Comparison of ENCODE assay signal across 35 cellular contexts in genomic region chr12:122590990-122591389, GRCh38.
A peak's percentile ranks its signal among the peaks of the same experiment; 100 is the strongest.
DNase-seq lines count a peak whose midpoint lies in the region; ATAC-seq, FAIRE-seq and TF ChIP-seq lines count a peak whose summit lies in the region.
"Had no signal": no experiment of that assay in that cellular context is flagged by ENCODE, and none has a peak within 500 bp of the region (broad histone marks: within the 10 kb centered on the region; RNA-seq: fewer than 3 reads in every experiment).

No MANE protein-coding gene starts in this region.

- in situ Hi-C loops in IMR-90 (cut with MboI; ENCODE audit: low sequenced_read_pairs) (loop anchor here (25.0 kb wide), 1 partner anchor 596 kb away; no protein-coding TSS in a partner anchor), K562 (cut with MboI) (no loop called here)

- H3K79me2 ChIP-seq in K562 (ENCODE audit: control insufficient read depth, insufficient read depth, low read length) (no peaks in the 10 kb centered on the region), GM23338 (replicated peaks; ENCODE audit: insufficient read depth) (no peaks in the 10 kb centered on the region)

- BruUV-seq in IMR-90 (replicated peaks; lab: Mats Ljungman, UMichigan) = no TSS peak
- BruUV-seq in K562 (replicated peaks; lab: Mats Ljungman, UMichigan) = no TSS peak

- H3K4me3 ChIP-seq in IMR-90 (ENCODE audit: insufficient read depth, low read depth, low read length) (no peak overlapping the region), K562 (no peak overlapping the region), GM23338 (no peak overlapping the region)
- H3K4me3 ChIP-seq: A549; BLaER1; BLaER1 treated with 17β-estradiol and CSF1 and Interleukin-3, amounts not matched to agents 10 nM and 100 nM had no signal

- intact Hi-C loops in IMR-90 (cut with micrococcal nuclease) (no loop called here), K562 (cut with micrococcal nuclease) (no loop called here)

- FAIRE-seq in K562 (lab: Jason Lieb, UNC) = no peak
- FAIRE-seq: A204.1, A549, D721Med had no signal

- no peak overlapping the region for H2AK9ac ChIP-seq in IMR-90 (replicated peaks; ENCODE audit: low read depth, low read length, poor library complexity)

- no peak overlapping the region for H3K4me3 Mint-ChIP-seq in nephron progenitor cell
- H3K4me3 Mint-ChIP-seq in natural killer cell treated with Interleukin-12 subunit alpha and Interleukin-12 subunit beta and Interleukin-15 and Interleukin-18, amount 100 ng/mL, for 72 hours = no peak overlapping the region
- no peak overlapping the region for H3K4me3 Mint-ChIP-seq in GM23338
- H3K4me3 Mint-ChIP-seq: B cell; CD14-positive monocyte; CD4-positive, alpha-beta memory T cell; CD4-positive, alpha-beta T cell; CD4-positive, CD25-positive, alpha-beta regulatory T cell; CD8-positive, alpha-beta memory T cell; CD8-positive, alpha-beta T cell had no signal

- no peak for ATAC-seq in IMR-90 (ENCODE audit: low read depth)
- no peak for ATAC-seq in K562
- ATAC-seq in natural killer cell treated with Interleukin-12 subunit alpha and Interleukin-12 subunit beta and Interleukin-15 and Interleukin-18, amount 100 ng/mL, for 72 hours = no peak
- no peak for ATAC-seq in GM23338
- ATAC-seq: A549; CD8-positive, alpha-beta T cell had no signal

- no peak overlapping the region for H4K5ac ChIP-seq in IMR-90 (ENCODE audit: low read depth, low read length)

- H4K20me1 ChIP-seq in IMR-90 (ENCODE audit: insufficient read depth, low read length) = no peaks in the 10 kb centered on the region
- no peaks in the 10 kb centered on the region for H4K20me1 ChIP-seq in K562 (replicated peaks; ENCODE audit: control insufficient read depth, insufficient read depth, low read length)
- H4K20me1 ChIP-seq in GM23338 (replicated peaks; ENCODE audit: insufficient read depth) = no peaks in the 10 kb centered on the region
- H4K20me1 ChIP-seq: BLaER1; BLaER1 treated with 17β-estradiol and CSF1 and Interleukin-3, amounts not matched to agents 10 nM and 100 nM had no signal

- H3K9me3 ChIP-seq in IMR-90 (ENCODE audit: control insufficient read depth, insufficient read depth, low read length) = no peaks in the 10 kb centered on the region
- H3K9me3 ChIP-seq in K562 (replicated peaks; ENCODE audit: control insufficient read depth, insufficient read depth, low read depth, low read length) = peaks cover 2% of the 10 kb centered on the region; the same call in 1 of the 2 replicates
- H3K9me3 ChIP-seq: A549; BE2C; BLaER1; BLaER1 treated with 17β-estradiol and CSF1 and Interleukin-3, amounts not matched to agents 10 nM and 100 nM; Caco-2 had no signal

- H3F3A ChIP-seq in GM23338 (replicated peaks; ENCODE audit: low read depth) = no peaks in the 10 kb centered on the region

- DNase-seq in IMR-90 (no peak), K562 (ENCODE audit: extremely low read depth in 1 of 4, low spot score in 3 of 4) (no peak), nephron progenitor cell (no peak), NCI-H510A (lab: John Stamatoyannopoulos, UW) (no peak), GM23338 (ENCODE audit: low spot score) (no peak)
- no peak for DNase-seq in natural killer cell treated with Interleukin-12 subunit alpha and Interleukin-12 subunit beta and Interleukin-15 and Interleukin-18, amount 100 ng/mL, for 72 hours (ENCODE audit: low spot score)
- DNase-seq: 8988T; ACHN; AML-193; BE2C; C1 segment of cervical spinal cord; Caco-2; Calu3; CD4-positive, alpha-beta memory T cell; CD4-positive, alpha-beta T cell; CD4-positive, CD25-positive, alpha-beta regulatory T cell; CD8-positive, alpha-beta memory T cell; CD8-positive, alpha-beta T cell; COR-L47; DMS 273 treated with DMSO at 0.1 percent for 48 hours; DMS153; DMS53; DMS79; DMS79 treated with DMSO at 0.1 percent for 48 hours; DND-41; EL had no signal

- no peak overlapping the region for H2BK5ac ChIP-seq in IMR-90 (ENCODE audit: low read depth, low read length, poor library complexity, severe bottlenecking)

- no peak overlapping the region for H3K14ac ChIP-seq in IMR-90 (replicated peaks; ENCODE audit: low read depth, low read length)

- H4K91ac ChIP-seq in IMR-90 (ENCODE audit: insufficient read depth, low read depth, low read length) = no peak overlapping the region

- H2BK20ac ChIP-seq in IMR-90 (ENCODE audit: low read depth, low read length) = no peak overlapping the region

- H3K4me1 Mint-ChIP-seq in nephron progenitor cell (no peaks in the 10 kb centered on the region), GM23338 (no peaks in the 10 kb centered on the region)
- no peaks in the 10 kb centered on the region for H3K4me1 Mint-ChIP-seq in natural killer cell treated with Interleukin-12 subunit alpha and Interleukin-12 subunit beta and Interleukin-15 and Interleukin-18, amount 100 ng/mL, for 72 hours (ENCODE audit: low read depth in 2 of 2)
- H3K4me1 Mint-ChIP-seq: B cell; CD14-positive monocyte; CD4-positive, alpha-beta memory T cell; CD4-positive, CD25-positive, alpha-beta regulatory T cell; CD8-positive, alpha-beta memory T cell had no signal

- no peaks in the 10 kb centered on the region for H3K4me1 ChIP-seq in IMR-90 (ENCODE audit: control insufficient read depth, insufficient read depth, low read length)
- no peaks in the 10 kb centered on the region; a peak in 1 of 5 replicates for H3K4me1 ChIP-seq in K562 (replicated peaks in 1 of 2; ENCODE audit: control insufficient read depth in 2 of 2, insufficient read depth in 2 of 2, low read length in 2 of 2)
- H3K4me1 ChIP-seq in GM23338 (ENCODE audit: insufficient read depth) = no peaks in the 10 kb centered on the region
- H3K4me1 ChIP-seq: A549; BE2C; BLaER1; BLaER1 treated with 17β-estradiol and CSF1 and Interleukin-3, amounts not matched to agents 10 nM and 100 nM; Caco-2 had no signal

- H3K27ac ChIP-seq in IMR-90 (ENCODE audit: insufficient read depth, low read length) = no peak overlapping the region
- no peak overlapping the region for H3K27ac ChIP-seq in K562 (ENCODE audit: extremely low read depth, low read depth, low read length)
- H3K27ac ChIP-seq in GM23338 (ENCODE audit: low read depth) = no peak overlapping the region
- H3K27ac ChIP-seq: 22Rv1; A549; BLaER1; BLaER1 treated with 17β-estradiol and CSF1 and Interleukin-3, amounts not matched to agents 10 nM and 100 nM; C4-2B had no signal

- TF ChIP-seq CTCF in IMR-90 (conservative IDR thresholded peaks at IDR 0.05; ENCODE audit: low read depth, low read length) (no peak), K562 (IDR thresholded peaks at IDR 0.05 in 2 of 3, conservative IDR thresholded peaks at IDR 0.05 in 1 of 3; ENCODE audit: insufficient read depth in 2 of 3, low read depth in 1 of 3, low read length in 3 of 3) (no peak), nephron progenitor cell (IDR thresholded peaks at IDR 0.05) (no peak), GM23338 (conservative IDR thresholded peaks at IDR 0.05; ENCODE audit: low read depth in 2 of 2) (no peak)

- peak overlapping the region; percentile 41 for H3K27ac Mint-ChIP-seq in nephron progenitor cell
- no peak overlapping the region for H3K27ac Mint-ChIP-seq in natural killer cell treated with Interleukin-12 subunit alpha and Interleukin-12 subunit beta and Interleukin-15 and Interleukin-18, amount 100 ng/mL, for 72 hours
- no peak overlapping the region for H3K27ac Mint-ChIP-seq in GM23338
- H3K27ac Mint-ChIP-seq: B cell; CD14-positive monocyte; CD4-positive, alpha-beta memory T cell; CD4-positive, alpha-beta T cell; CD4-positive, CD25-positive, alpha-beta regulatory T cell; CD8-positive, alpha-beta memory T cell; CD8-positive, alpha-beta T cell had no signal

- no peak overlapping the region for H4K8ac ChIP-seq in IMR-90 (ENCODE audit: low read depth in 2 of 2, low read length in 2 of 2)

- CTCF ChIA-PET in IMR-90 (lab: Yijun Ruan, JAX) = no interaction called here
- CTCF ChIA-PET in K562 (lab: Yijun Ruan, JAX; ENCODE audit: low intra/inter-chr PET ratio) = no interaction called here

- no peak overlapping the region for H3K23ac ChIP-seq in IMR-90 (ENCODE audit: low read depth, low read length)

- H3K56ac ChIP-seq in IMR-90 (ENCODE audit: extremely low read depth, insufficient read depth, low read length) = no peak overlapping the region

- H3K27me3 Mint-ChIP-seq in nephron progenitor cell (ENCODE audit: low read depth, poor library complexity) (no peaks in the 10 kb centered on the region), GM23338 (ENCODE audit: insufficient read depth, low read depth, poor library complexity) (no peaks in the 10 kb centered on the region)
- H3K27me3 Mint-ChIP-seq in natural killer cell treated with Interleukin-12 subunit alpha and Interleukin-12 subunit beta and Interleukin-15 and Interleukin-18, amount 100 ng/mL, for 72 hours = no peaks in the 10 kb centered on the region
- H3K27me3 Mint-ChIP-seq: B cell; CD4-positive, alpha-beta memory T cell; CD4-positive, alpha-beta T cell; CD4-positive, CD25-positive, alpha-beta regulatory T cell; CD8-positive, alpha-beta memory T cell had no signal

- no peaks in the 10 kb centered on the region for H3K9me2 ChIP-seq in GM23338 (ENCODE audit: insufficient read depth)

- no peak overlapping the region for H3K4ac ChIP-seq in IMR-90 (ENCODE audit: low read depth, low read length)

- no peaks in the 10 kb centered on the region for H3K79me1 ChIP-seq in IMR-90 (ENCODE audit: low read depth in 1 of 2, low read length in 2 of 2)

- H3K18ac ChIP-seq in IMR-90 (ENCODE audit: low read depth, low read length) = no peak overlapping the region

- H3K4me2 ChIP-seq in IMR-90 (ENCODE audit: low read depth, low read length) (no peak overlapping the region), K562 (ENCODE audit: insufficient read depth, low read length) (no peak overlapping the region), GM23338 (no peak overlapping the region)
- H3K4me2 ChIP-seq: A549; BLaER1; BLaER1 treated with 17β-estradiol and CSF1 and Interleukin-3, amounts not matched to agents 10 nM and 100 nM had no signal

- H3K9me3 Mint-ChIP-seq in nephron progenitor cell (no peaks in the 10 kb centered on the region), GM23338 (no peaks in the 10 kb centered on the region)
- no peaks in the 10 kb centered on the region for H3K9me3 Mint-ChIP-seq in natural killer cell treated with Interleukin-12 subunit alpha and Interleukin-12 subunit beta and Interleukin-15 and Interleukin-18, amount 100 ng/mL, for 72 hours
- H3K9me3 Mint-ChIP-seq: CD14-positive monocyte; CD4-positive, alpha-beta memory T cell; CD4-positive, alpha-beta T cell; CD4-positive, CD25-positive, alpha-beta regulatory T cell; CD8-positive, alpha-beta memory T cell; CD8-positive, alpha-beta T cell had no signal

- no peak for TF ChIP-seq EP300 in K562 (IDR thresholded peaks at IDR 0.05; ENCODE audit: low read length)

- H3K27me3 ChIP-seq in IMR-90 (ENCODE audit: control insufficient read depth, insufficient read depth, low read length) (no peaks in the 10 kb centered on the region), K562 (ENCODE audit: control insufficient read depth in 2 of 2, insufficient read depth in 2 of 2, low read length in 2 of 2) (no peaks in the 10 kb centered on the region), GM23338 (ENCODE audit: insufficient read depth) (no peaks in the 10 kb centered on the region)
- H3K27me3 ChIP-seq: BE2C; BLaER1; BLaER1 treated with 17β-estradiol and CSF1 and Interleukin-3, amounts not matched to agents 10 nM and 100 nM had no signal

- TF ChIP-seq RAD21 in IMR-90 (IDR thresholded peaks at IDR 0.05; ENCODE audit: low read length) (no peak), K562 (CRISPR knock-in tag; conservative IDR thresholded peaks at IDR 0.05 in 1 of 2, IDR thresholded peaks at IDR 0.05 in 1 of 2) (no peak)

- H3K36me3 ChIP-seq in IMR-90 (ENCODE audit: control insufficient read depth, insufficient read depth, low read length) (peaks cover 11% of the 10 kb centered on the region), K562 (ENCODE audit: control insufficient read depth, insufficient read depth, low read length) (peaks cover 85% of the 10 kb centered on the region), GM23338 (ENCODE audit: insufficient read depth) (peaks cover 34% of the 10 kb centered on the region)

- H3K9ac ChIP-seq in IMR-90 (ENCODE audit: low read depth, low read length) = no peak overlapping the region
- no peak overlapping the region for H3K9ac ChIP-seq in K562 (ENCODE audit: insufficient read depth in 1 of 2, low read depth in 2 of 2, low read length in 2 of 2)
- H3K9ac ChIP-seq: BLaER1; BLaER1 treated with 17β-estradiol and CSF1 and Interleukin-3, amounts not matched to agents 10 nM and 100 nM had no signal

- H2AFZ ChIP-seq in IMR-90 (replicated peaks; ENCODE audit: low read length, poor library complexity) (no peak overlapping the region), K562 (ENCODE audit: low read depth, low read length) (no peak overlapping the region), GM23338 (no peak overlapping the region)

- H2BK120ac ChIP-seq in IMR-90 (ENCODE audit: low read depth, low read length) = no peak overlapping the region

- no peak overlapping the region for H2AK5ac ChIP-seq in IMR-90 (ENCODE audit: low read depth, low read length)

- POLR2A ChIA-PET in IMR-90 (lab: Charles Lee; ENCODE audit: unreplicated experiment) = no interaction called here
- POLR2A ChIA-PET in K562 (lab: Yijun Ruan, JAX) = no interaction called here

- WGBS in IMR-90 (ENCODE audit: extremely low coverage in 2 of 2, insufficient read length in 1 of 2), 2 experiments = no CpG with 5 or more reads among the region's 7 CpGs
- WGBS in K562 (ENCODE audit: insufficient coverage, low coverage, missing lambda C conversion rate) = 97% methylated on average over 7 of the region's 7 CpGs

- dilution Hi-C loops in IMR-90 (cut with HindIII; ENCODE audit: low sequenced_read_pairs, unreplicated experiment) = no loop called here

- TF ChIP-seq POLR2A in IMR-90 (IDR thresholded peaks at IDR 0.05; ENCODE audit: low read depth, low read length) = no peak
- TF ChIP-seq POLR2A in K562 (conservative IDR thresholded peaks at IDR 0.05) = no peak

- no peak overlapping the region for H2BK15ac ChIP-seq in IMR-90 (ENCODE audit: low read depth, low read length)

- H3K36me3 Mint-ChIP-seq in nephron progenitor cell (ENCODE audit: low read depth) (peaks cover 58% of the 10 kb centered on the region), GM23338 (ENCODE audit: low read depth) (peaks cover 67% of the 10 kb centered on the region)
- H3K36me3 Mint-ChIP-seq in natural killer cell treated with Interleukin-12 subunit alpha and Interleukin-12 subunit beta and Interleukin-15 and Interleukin-18, amount 100 ng/mL, for 72 hours = peaks cover 11% of the 10 kb centered on the region

- H3K9me1 ChIP-seq in IMR-90 (ENCODE audit: insufficient read depth, low read length) (peaks cover 2% of the 10 kb centered on the region; the same call in 1 of the 2 replicates), K562 (ENCODE audit: control insufficient read depth, insufficient read depth, low read length) (no peaks in the 10 kb centered on the region)
